In genomic region chr1:184972281-184973055, GRCh38 we compare ENCODE assay signal across 9 cellular contexts. TPM values are rescaled to one million over a fixed set of nuclear protein-coding genes. Genes with fewer than 3 reads are reported as not detected.
DNase-seq lines count a peak whose midpoint lies in the region; ATAC-seq and TF ChIP-seq lines count a peak whose summit lies in the region.
"Had no signal": no experiment of that assay in that cellular context is flagged by ENCODE, and none has a peak within 500 bp of the region (broad histone marks: within the 10 kb centered on the region; RNA-seq: fewer than 3 reads in every experiment).

No MANE protein-coding gene starts in this region.

- no peaks in the 10 kb centered on the region for H3K9me3 ChIP-seq in transverse colon

- H3K4me1 Mint-ChIP-seq in activated naive CD4-positive, alpha-beta T cell treated with anti-CD3 and anti-CD28 coated beads for 36 hours (ENCODE audit: low read depth), result peaks cover 40% of the 10 kb centered on the region
- peaks cover 62% of the 10 kb centered on the region for H3K4me1 Mint-ChIP-seq in activated T-helper 2 cell treated with anti-CD3 and anti-CD28 coated beads, Interferon-gamma antibody, Interleukin-2, Interleukin-4, amounts not matched to agents 10 μg/mL and 5 μg/mL and 100 μg/mL, durations not matched to agents 14 hours and 24 hours and 36 hours (ENCODE audit: low read depth)

- no peak for DNase-seq in activated naive CD4-positive, alpha-beta T cell treated with anti-CD3 and anti-CD28 coated beads for 36 hours
- DNase-seq in activated naive CD4-positive, alpha-beta T cell treated with anti-CD3 and anti-CD28 coated beads, Interleukin-2, amount 50 U/mL, for 16 hours, result no peak
- no peak for DNase-seq in activated T-helper 2 cell treated with anti-CD3 and anti-CD28 coated beads, Interferon-gamma antibody, Interleukin-2, Interleukin-4, amounts not matched to agents 10 μg/mL and 5 μg/mL and 100 μg/mL, durations not matched to agents 14 hours and 24 hours and 36 hours (ENCODE audit: low spot score)
- peak; percentile 73 for DNase-seq in iris pigment epithelial cell (ENCODE audit: low read depth)
- no peak for DNase-seq in transverse colon
- DNase-seq in activated CD4-positive, CD25-positive, alpha-beta regulatory T cell (lab: John Stamatoyannopoulos, UW), result no peak
- no peak for DNase-seq in MV-4-11 (lab: John Stamatoyannopoulos, UW)
- DNase-seq: DMS79 had no signal

- TF ChIP-seq CTCF in transverse colon (IDR thresholded peaks at IDR 0.05), result no peak

- ATAC-seq in HG03175 (IDR thresholded peaks at IDR 0.05; ENCODE audit: unreplicated experiment), result no peak

- peaks cover 54% of the 10 kb centered on the region for H3K27me3 ChIP-seq in transverse colon

- H3K36me3 ChIP-seq in transverse colon, result no peaks in the 10 kb centered on the region

- H3K4me3 Mint-ChIP-seq in activated naive CD4-positive, alpha-beta T cell treated with anti-CD3 and anti-CD28 coated beads for 36 hours, result peak overlapping the region; percentile 79
- H3K4me3 Mint-ChIP-seq in activated T-helper 2 cell treated with anti-CD3 and anti-CD28 coated beads, Interferon-gamma antibody, Interleukin-2, Interleukin-4, amounts not matched to agents 10 μg/mL and 5 μg/mL and 100 μg/mL, durations not matched to agents 14 hours and 24 hours and 36 hours (ENCODE audit: low read depth), result peak overlapping the region; percentile 90

- peak overlapping the region; percentile 17 to 61 (median 50) for H3K4me3 ChIP-seq in transverse colon

- whole genome bisulfite sequencing in transverse colon (ENCODE audit: low coverage in 1 of 2), 2 donors, result 8 to 32% methylated on average over 4 of the region's 4 CpGs

- intact Hi-C loops in activated naive CD4-positive, alpha-beta T cell treated with anti-CD3 and anti-CD28 coated beads for 36 hours (cut with micrococcal nuclease), result loop anchor here (1.0 to 10.0 kb wide), 16 partner anchors 19 to 1501 kb away; partner anchors contain the start of genes ARPC5, SWT1 and TSEN15
- intact Hi-C loops in activated T-helper 2 cell treated with anti-CD3 and anti-CD28 coated beads, Interferon-gamma antibody, Interleukin-2, Interleukin-4, amounts not matched to agents 10 μg/mL and 5 μg/mL and 100 μg/mL, durations not matched to agents 14 hours and 24 hours and 36 hours (cut with micrococcal nuclease), result loop anchor here (1.0 to 5.0 kb wide), 8 partner anchors 75 to 1500 kb away; partner anchors contain the start of genes IVNS1ABP, RNF2, SMG7 and SWT1
- intact Hi-C loops in transverse colon (cut with DNase I; ENCODE audit: low total_unique reads), result loop anchor here (5.0 kb wide), 1 partner anchor 90 kb away; no protein-coding TSS in a partner anchor

- no peaks in the 10 kb centered on the region for H3K36me3 Mint-ChIP-seq in activated naive CD4-positive, alpha-beta T cell treated with anti-CD3 and anti-CD28 coated beads for 36 hours (ENCODE audit: low read depth)
- H3K36me3 Mint-ChIP-seq in activated T-helper 2 cell treated with anti-CD3 and anti-CD28 coated beads, Interferon-gamma antibody, Interleukin-2, Interleukin-4, amounts not matched to agents 10 μg/mL and 5 μg/mL and 100 μg/mL, durations not matched to agents 14 hours and 24 hours and 36 hours (ENCODE audit: low read depth), result peaks cover 8% of the 10 kb centered on the region

- CTCF ChIA-PET in activated naive CD4-positive, alpha-beta T cell treated with anti-CD3 and anti-CD28 coated beads for 36 hours (lab: Charles Lee), result interaction anchor here (0.7 to 2.9 kb wide), 4 partner anchors 9 to 167 kb away, joined by 4 to 15 read pairs (median 8); no protein-coding TSS in a partner anchor

- peak overlapping the region; percentile 72 to 89 (median 84) for H3K27ac ChIP-seq in transverse colon

- H3K27ac Mint-ChIP-seq in activated naive CD4-positive, alpha-beta T cell treated with anti-CD3 and anti-CD28 coated beads for 36 hours, result peak overlapping the region; percentile 93
- H3K27ac Mint-ChIP-seq in activated T-helper 2 cell treated with anti-CD3 and anti-CD28 coated beads, Interferon-gamma antibody, Interleukin-2, Interleukin-4, amounts not matched to agents 10 μg/mL and 5 μg/mL and 100 μg/mL, durations not matched to agents 14 hours and 24 hours and 36 hours, result peak overlapping the region; percentile 96

- TF ChIP-seq POLR2A in transverse colon (IDR thresholded peaks at IDR 0.05), result no peak

- H3K9me3 Mint-ChIP-seq in activated naive CD4-positive, alpha-beta T cell treated with anti-CD3 and anti-CD28 coated beads for 36 hours, result no peaks in the 10 kb centered on the region
- no peaks in the 10 kb centered on the region for H3K9me3 Mint-ChIP-seq in activated T-helper 2 cell treated with anti-CD3 and anti-CD28 coated beads, Interferon-gamma antibody, Interleukin-2, Interleukin-4, amounts not matched to agents 10 μg/mL and 5 μg/mL and 100 μg/mL, durations not matched to agents 14 hours and 24 hours and 36 hours

- peaks cover 0 to 19% (median 7%) of the 10 kb centered on the region in 4 donors for H3K4me1 ChIP-seq in transverse colon

- peaks cover 23% of the 10 kb centered on the region for H3K27me3 Mint-ChIP-seq in activated naive CD4-positive, alpha-beta T cell treated with anti-CD3 and anti-CD28 coated beads for 36 hours (ENCODE audit: low read depth)
- peaks cover 8% of the 10 kb centered on the region for H3K27me3 Mint-ChIP-seq in activated T-helper 2 cell treated with anti-CD3 and anti-CD28 coated beads, Interferon-gamma antibody, Interleukin-2, Interleukin-4, amounts not matched to agents 10 μg/mL and 5 μg/mL and 100 μg/mL, durations not matched to agents 14 hours and 24 hours and 36 hours (ENCODE audit: low read depth)

- no peak for TF ChIP-seq EP300 in transverse colon (IDR thresholded peaks at IDR 0.05; ENCODE audit: low read depth)

- in situ Hi-C loops in transverse colon (cut with MboI; ENCODE audit: low pct_ligation_motif_present in 1 of 4, low pct_unique_long_range_greater_than_20kb in 1 of 4, low sequenced_read_pairs in 3 of 4), result no loop called here

RNA-seq across cellular contexts. Expression of gene NIBAN1, which starts 1.8 kb away (rescaled TPM):
- total RNA-seq in activated naive CD4-positive, alpha-beta T cell treated with anti-CD3 and anti-CD28 coated beads for 36 hours, result 1 to 10 TPM; 4.2 to 4.5 TPM
- 16.8 and 17.0 TPM in 2 replicates for total RNA-seq in activated T-helper 2 cell treated with anti-CD3 and anti-CD28 coated beads, Interferon-gamma antibody, Interleukin-2, Interleukin-4, amounts not matched to agents 10 μg/mL and 5 μg/mL and 100 μg/mL, durations not matched to agents 14 hours and 24 hours and 36 hours
- total RNA-seq in transverse colon, result 10 to 100 TPM; 22.7 to 38.7 (median 31.7) TPM
